ENCODE assay signal across 8 cellular contexts in genomic region chr18:57621252-57621607, GRCh38. TPM values are rescaled to one million over a fixed set of nuclear protein-coding genes. Genes with fewer than 3 reads are reported as not detected.
DNase-seq lines count a peak whose midpoint lies in the region; ATAC-seq and TF ChIP-seq lines count a peak whose summit lies in the region.

No MANE protein-coding gene starts in this region.

- no peaks in the 10 kb centered on the region for H3K9me3 Mint-ChIP-seq in activated T-helper 2 cell treated with anti-CD3 and anti-CD28 coated beads, Interferon-gamma antibody, Interleukin-2, Interleukin-4, amounts not matched to agents 10 μg/mL and 5 μg/mL and 100 μg/mL, durations not matched to agents 14 hours and 24 hours and 36 hours

- peaks cover 31 to 49% (median 36%) of the 10 kb centered on the region in 10 experiments for H3K4me1 ChIP-seq in BLaER1 treated with 17β-estradiol and CSF1 and Interleukin-3, amounts not matched to agents 10 nM and 100 nM
- peaks cover 43% of the 10 kb centered on the region for H3K4me1 ChIP-seq in left ventricle myocardium inferior
- H3K4me1 ChIP-seq in sigmoid colon, result peaks cover 0 to 26% (median 19%) of the 10 kb centered on the region in 4 donors

- WGBS in sigmoid colon, 2 donors, result 1% methylated on average over 20 of the region's 20 CpGs

- H3K4me3 Mint-ChIP-seq in activated T-helper 2 cell treated with anti-CD3 and anti-CD28 coated beads, Interferon-gamma antibody, Interleukin-2, Interleukin-4, amounts not matched to agents 10 μg/mL and 5 μg/mL and 100 μg/mL, durations not matched to agents 14 hours and 24 hours and 36 hours (ENCODE audit: low read depth), result peak overlapping the region; percentile 95

- no peak for TF ChIP-seq POLR2A in sigmoid colon (IDR thresholded peaks at IDR 0.05)

- H3K4me3 ChIP-seq in BLaER1 treated with 17β-estradiol and CSF1 and Interleukin-3, amounts not matched to agents 10 nM and 100 nM, result peak overlapping the region; percentile 73 to 84 (median 79)
- H3K4me3 ChIP-seq in left ventricle myocardium inferior, result peak overlapping the region; percentile 95
- H3K4me3 ChIP-seq in sigmoid colon, result peak overlapping the region; percentile 67 to 92 (median 84)

- peaks cover 15 to 44% (median 38%) of the 10 kb centered on the region in 11 experiments; a peak in 20 of 22 replicates for H4K20me1 ChIP-seq in BLaER1 treated with 17β-estradiol and CSF1 and Interleukin-3, amounts not matched to agents 10 nM and 100 nM

- TF ChIP-seq CTCF in left ventricle myocardium inferior (IDR thresholded peaks at IDR 0.05; ENCODE audit: borderline replicate concordance) (no peak), sigmoid colon (IDR thresholded peaks at IDR 0.05) (no peak)

- peak overlapping the region; percentile 87 to 97 (median 93) for H3K9ac ChIP-seq in BLaER1 treated with 17β-estradiol and CSF1 and Interleukin-3, amounts not matched to agents 10 nM and 100 nM

- peaks cover 31% of the 10 kb centered on the region for H3K36me3 Mint-ChIP-seq in activated T-helper 2 cell treated with anti-CD3 and anti-CD28 coated beads, Interferon-gamma antibody, Interleukin-2, Interleukin-4, amounts not matched to agents 10 μg/mL and 5 μg/mL and 100 μg/mL, durations not matched to agents 14 hours and 24 hours and 36 hours (ENCODE audit: low read depth)

- peak overlapping the region; percentile 73 to 93 (median 82) for H3K4me2 ChIP-seq in BLaER1 treated with 17β-estradiol and CSF1 and Interleukin-3, amounts not matched to agents 10 nM and 100 nM

- ATAC-seq in GM19025 (IDR thresholded peaks at IDR 0.05; ENCODE audit: low read depth, unreplicated experiment) (peak; percentile 3), HG03196 (IDR thresholded peaks at IDR 0.05; ENCODE audit: unreplicated experiment) (peak; percentile 15), HG03457 (IDR thresholded peaks at IDR 0.05; ENCODE audit: unreplicated experiment) (no peak)

- peaks cover 25 to 43% (median 39%) of the 10 kb centered on the region in 11 experiments for H3K36me3 ChIP-seq in BLaER1 treated with 17β-estradiol and CSF1 and Interleukin-3, amounts not matched to agents 10 nM and 100 nM
- H3K36me3 ChIP-seq in left ventricle myocardium inferior, result peaks cover 33% of the 10 kb centered on the region
- H3K36me3 ChIP-seq in sigmoid colon, result peaks cover 0 to 18% (median 7%) of the 10 kb centered on the region in 4 donors

- H3K9me3 ChIP-seq in BLaER1 treated with 17β-estradiol and CSF1 and Interleukin-3, amounts not matched to agents 10 nM and 100 nM (replicated peaks in 1 of 11), result no peaks in the 10 kb centered on the region
- H3K9me3 ChIP-seq in left ventricle myocardium inferior (replicated peaks) (no peaks in the 10 kb centered on the region), sigmoid colon (no peaks in the 10 kb centered on the region)

- no peaks in the 10 kb centered on the region for H3K27me3 ChIP-seq in BLaER1 treated with 17β-estradiol and CSF1 and Interleukin-3, amounts not matched to agents 10 nM and 100 nM
- no peaks in the 10 kb centered on the region for H3K27me3 ChIP-seq in left ventricle myocardium inferior (ENCODE audit: low read depth)
- H3K27me3 ChIP-seq in sigmoid colon, result no peaks in the 10 kb centered on the region

- no peaks in the 10 kb centered on the region for H3K27me3 Mint-ChIP-seq in activated T-helper 2 cell treated with anti-CD3 and anti-CD28 coated beads, Interferon-gamma antibody, Interleukin-2, Interleukin-4, amounts not matched to agents 10 μg/mL and 5 μg/mL and 100 μg/mL, durations not matched to agents 14 hours and 24 hours and 36 hours (ENCODE audit: low read depth)

- H3K4me1 Mint-ChIP-seq in activated T-helper 2 cell treated with anti-CD3 and anti-CD28 coated beads, Interferon-gamma antibody, Interleukin-2, Interleukin-4, amounts not matched to agents 10 μg/mL and 5 μg/mL and 100 μg/mL, durations not matched to agents 14 hours and 24 hours and 36 hours (ENCODE audit: low read depth), result peaks cover 11% of the 10 kb centered on the region

- H3K27ac ChIP-seq in BLaER1 treated with 17β-estradiol and CSF1 and Interleukin-3, amounts not matched to agents 10 nM and 100 nM, result peak overlapping the region; percentile 89 to 99 (median 95)
- H3K27ac ChIP-seq in left ventricle myocardium inferior (replicated peaks), result peak overlapping the region; percentile 96
- peak overlapping the region; percentile 89 to 95 (median 92) for H3K27ac ChIP-seq in sigmoid colon

- intact Hi-C loops in activated T-helper 2 cell treated with anti-CD3 and anti-CD28 coated beads, Interferon-gamma antibody, Interleukin-2, Interleukin-4, amounts not matched to agents 10 μg/mL and 5 μg/mL and 100 μg/mL, durations not matched to agents 14 hours and 24 hours and 36 hours (cut with micrococcal nuclease), result loop anchor here (1.0 to 10.0 kb wide), 5 partner anchors 9 to 984 kb away; partner anchors contain the start of genes FECH, TXNL1 and WDR7
- intact Hi-C loops in left ventricle myocardium inferior (cut with micrococcal nuclease) (no loop called here), sigmoid colon (cut with DNase I) (loop anchor here (5.0 kb wide), 2 partner anchors 34 to 426 kb away; partner anchors contain the start of gene FECH)

- H3K27ac Mint-ChIP-seq in activated T-helper 2 cell treated with anti-CD3 and anti-CD28 coated beads, Interferon-gamma antibody, Interleukin-2, Interleukin-4, amounts not matched to agents 10 μg/mL and 5 μg/mL and 100 μg/mL, durations not matched to agents 14 hours and 24 hours and 36 hours, result peak overlapping the region; percentile 97

- DNase-seq in activated T-helper 2 cell treated with anti-CD3 and anti-CD28 coated beads, Interferon-gamma antibody, Interleukin-2, Interleukin-4, amounts not matched to agents 10 μg/mL and 5 μg/mL and 100 μg/mL, durations not matched to agents 14 hours and 24 hours and 36 hours (ENCODE audit: low spot score), result no peak
- DNase-seq in left ventricle myocardium inferior (no peak), sigmoid colon (no peak)
- no peak for DNase-seq in activated CD8-positive, alpha-beta memory T cell treated with anti-CD3 and anti-CD28 coated beads, Interleukin-2, amount 50 U/mL, for 48 hours

- no peak for TF ChIP-seq EP300 in sigmoid colon (IDR thresholded peaks at IDR 0.05)

RNA-seq across cellular contexts. Expression of gene NARS1, which starts 0.4 kb away (rescaled TPM):
- total RNA-seq in activated T-helper 2 cell treated with anti-CD3 and anti-CD28 coated beads, Interferon-gamma antibody, Interleukin-2, Interleukin-4, amounts not matched to agents 10 μg/mL and 5 μg/mL and 100 μg/mL, durations not matched to agents 14 hours and 24 hours and 36 hours, result 101 and 104 TPM in 2 replicates
- 117 TPM for total RNA-seq in left ventricle myocardium inferior
- total RNA-seq in sigmoid colon, result 100 to 1,000 TPM in 3 of 4 donors, 10 to 100 TPM in 1; 95.0 to 111 (median 104) TPM
- polyA plus RNA-seq in sigmoid colon, result 100 to 1,000 TPM in 1 of 3 donors, 10 to 100 TPM in 2; 75.7 to 132 (median 91.3) TPM

RNA-seq across cellular contexts. Expression of gene FECH, which starts 34.7 kb away (rescaled TPM):
- 17.4 and 21.9 TPM in 2 replicates for total RNA-seq in activated T-helper 2 cell treated with anti-CD3 and anti-CD28 coated beads, Interferon-gamma antibody, Interleukin-2, Interleukin-4, amounts not matched to agents 10 μg/mL and 5 μg/mL and 100 μg/mL, durations not matched to agents 14 hours and 24 hours and 36 hours
- 37.0 TPM for total RNA-seq in left ventricle myocardium inferior
- 10 to 100 TPM; 30.0 to 64.6 (median 40.6) TPM for total RNA-seq in sigmoid colon
- 1 to 10 TPM; 7.8 to 9.2 (median 8.8) TPM for polyA plus RNA-seq in sigmoid colon
